8 cellular contexts compared by ENCODE assay signal in the genomic region with DNA sequence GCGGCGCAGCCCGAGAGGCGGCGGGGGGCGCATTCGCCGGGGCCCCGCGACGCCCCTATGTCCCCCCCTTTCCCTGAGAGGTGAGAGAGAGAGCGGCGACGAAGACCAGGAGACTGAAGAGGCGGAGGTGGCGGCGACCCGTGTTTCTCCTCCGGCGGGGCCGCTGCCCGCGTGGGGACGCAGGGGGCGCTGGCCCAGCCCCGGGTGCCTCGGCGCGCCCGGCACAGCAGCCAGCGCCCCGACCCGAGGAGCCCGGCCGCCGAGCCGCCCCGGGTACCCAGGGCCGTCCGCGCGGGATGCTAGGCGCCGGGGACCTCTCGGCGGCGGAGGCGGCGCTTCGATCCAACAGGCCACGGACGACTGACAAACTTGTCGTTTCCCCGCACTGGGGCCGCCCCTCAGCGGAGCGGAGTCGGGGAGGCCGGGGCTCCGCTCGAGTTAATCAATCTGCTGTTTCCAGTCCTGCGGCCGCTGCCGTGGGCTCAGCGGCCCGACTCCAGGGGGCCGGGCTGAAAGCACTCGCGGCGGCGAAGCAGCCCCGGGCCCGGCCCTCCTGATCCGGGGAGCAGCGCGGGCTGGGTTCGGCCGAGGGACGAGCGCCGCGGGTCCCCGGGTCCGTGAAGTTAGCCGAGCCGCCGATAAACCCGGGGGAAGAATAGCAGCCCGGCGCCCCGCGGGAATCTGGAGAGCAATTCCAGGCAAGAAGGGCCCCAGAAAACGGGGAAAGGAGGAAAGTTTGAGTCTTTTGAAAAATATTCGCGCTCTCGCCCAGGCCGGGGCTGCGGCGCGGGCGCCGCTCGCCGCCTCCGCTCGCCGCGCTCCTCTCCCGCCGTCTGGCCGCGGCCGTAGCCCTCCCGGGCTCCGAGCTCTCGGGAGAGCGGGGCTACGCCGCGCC. TPM values are rescaled to one million over a fixed set of nuclear protein-coding genes. Genes with fewer than 3 reads are reported as not detected.
A peak's percentile ranks its signal among the peaks of the same experiment; 100 is the strongest.
DNase-seq lines count a peak whose midpoint lies in the region; ATAC-seq, FAIRE-seq and TF ChIP-seq lines count a peak whose summit lies in the region.

No MANE protein-coding gene starts in this region.

- H4K20me1 ChIP-seq in SU-DHL-6 (ENCODE audit: low read depth, low read length) = no peaks in the 10 kb centered on the region
- H4K20me1 ChIP-seq in K562 (replicated peaks; ENCODE audit: control insufficient read depth, insufficient read depth, low read length) = peaks cover 22% of the 10 kb centered on the region

- POLR2A ChIA-PET in A549 (lab: Yijun Ruan, JAX) = no interaction called here
- POLR2A ChIA-PET in K562 (lab: Yijun Ruan, JAX) = interaction anchor here (0.6 to 1.0 kb wide), 5 partner anchors 8 to 371 kb away, joined by 3 to 4 read pairs (median 3); a partner anchor contains a TSS

- intact Hi-C loops in K562 (cut with micrococcal nuclease) = loop anchor here (10.0 kb wide), 2 partner anchors 92 to 672 kb away; no protein-coding TSS in a partner anchor
- intact Hi-C loops in left colon (cut with DNase I, micrococcal nuclease) = no loop called here

- in situ Hi-C loops in K562 (cut with MboI) = no loop called here

- H3K79me2 ChIP-seq in SU-DHL-6 (ENCODE audit: insufficient read depth, low read length) (no peaks in the 10 kb centered on the region), K562 (ENCODE audit: control insufficient read depth, insufficient read depth, low read length) (no peaks in the 10 kb centered on the region)

- peaks cover 24% of the 10 kb centered on the region for H3K4me1 ChIP-seq in A549
- H3K4me1 ChIP-seq in K562 (replicated peaks in 1 of 2; ENCODE audit: control insufficient read depth in 2 of 2, insufficient read depth in 2 of 2, low read length in 2 of 2) = peaks cover 3 to 37% of the 10 kb centered on the region in 2 experiments; a peak in 4 of 5 replicates

- H3K27ac ChIP-seq in A549 (peak overlapping the region; percentile 71 to 89), SU-DHL-6 (ENCODE audit: low read depth, low read length) (no peak overlapping the region), K562 (ENCODE audit: extremely low read depth, low read depth, low read length) (no peak overlapping the region)

- TF ChIP-seq POLR2A in A549 (IDR thresholded peaks at IDR 0.05; ENCODE audit: low read length) = no peak
- no peak for TF ChIP-seq POLR2A in K562 (conservative IDR thresholded peaks at IDR 0.05)

- no peaks in the 10 kb centered on the region for H3K36me3 ChIP-seq in SU-DHL-6 (ENCODE audit: low read length)
- no peaks in the 10 kb centered on the region for H3K36me3 ChIP-seq in K562 (ENCODE audit: control insufficient read depth, insufficient read depth, low read length)

- CTCF ChIA-PET in A549 (lab: Yijun Ruan, JAX) (interaction anchor here (0.7 kb wide), 1 partner anchor 229 kb away, joined by 3 read pairs; no protein-coding TSS in a partner anchor), K562 (lab: Yijun Ruan, JAX; ENCODE audit: low intra/inter-chr PET ratio) (interaction anchor here (0.7 kb wide), 1 partner anchor 19 kb away, joined by 4 read pairs; no protein-coding TSS in a partner anchor)

- H3K9me3 ChIP-seq in A549 (no peaks in the 10 kb centered on the region), SU-DHL-6 (ENCODE audit: insufficient read depth, low read length) (no peaks in the 10 kb centered on the region), K562 (replicated peaks; ENCODE audit: control insufficient read depth, insufficient read depth, low read depth, low read length) (no peaks in the 10 kb centered on the region)

- peak in 1 of 2 experiments; percentile 35; a peak in 3 of 5 replicates for TF ChIP-seq RAD21 in A549 (conservative IDR thresholded peaks at IDR 0.05 in 1 of 2, IDR thresholded peaks at IDR 0.05 in 1 of 2)
- TF ChIP-seq RAD21 in K562 (CRISPR knock-in tag; conservative IDR thresholded peaks at IDR 0.05 in 1 of 2, IDR thresholded peaks at IDR 0.05 in 1 of 2) = no peak

- TF ChIP-seq CTCF in A549 (IDR thresholded peaks at IDR 0.05) (peak; percentile 40), SU-DHL-6 (IDR thresholded peaks at IDR 0.05; ENCODE audit: insufficient read depth, low read length, poor library complexity, severe bottlenecking) (no peak), K562 (IDR thresholded peaks at IDR 0.05 in 2 of 3, conservative IDR thresholded peaks at IDR 0.05 in 1 of 3; ENCODE audit: insufficient read depth in 2 of 3, low read depth in 1 of 3, low read length in 3 of 3) (peak in 1 of 3 experiments; percentile 12; a peak in 1 of 6 replicates)

- H3K9me1 ChIP-seq in K562 (ENCODE audit: control insufficient read depth, insufficient read depth, low read length) = no peaks in the 10 kb centered on the region

- H3K4me3 ChIP-seq in A549 (peak overlapping the region; percentile 70), SU-DHL-6 (ENCODE audit: insufficient read depth, low read length, poor library complexity, severe bottlenecking) (peak overlapping the region; percentile 92), K562 (peak overlapping the region; percentile 47)

- no peaks in the 10 kb centered on the region for H3K9me2 ChIP-seq in SU-DHL-6 (replicated peaks; ENCODE audit: insufficient read depth, low read length)

- ATAC-seq in A549 (peak; percentile 33 to 52), K562 (peak; percentile 34), left colon (peak; percentile 24)

- H3K4me2 ChIP-seq in A549 (peak overlapping the region; percentile 98), SU-DHL-6 (ENCODE audit: low read depth, low read length, poor library complexity, severe bottlenecking) (peak overlapping the region; percentile 94), K562 (ENCODE audit: insufficient read depth, low read length) (peak overlapping the region; percentile 66)

- DNase-seq in A549 (ENCODE audit: low read depth in 1 of 2, low spot score in 1 of 2) = peak in 1 of 2 experiments; percentile 24
- peak; percentile 47 for DNase-seq in GM19238 (ENCODE audit: insufficient read length, low spot score)
- peak; percentile 37 to 64 (median 55) for DNase-seq in K562 (ENCODE audit: extremely low read depth in 1 of 4, low spot score in 3 of 4)
- DNase-seq in left colon = peak in 1 of 2 donors; percentile 43
- peak; percentile 14 to 26 for DNase-seq in stimulated activated CD8-positive, alpha-beta memory T cell treated with anti-CD3 and anti-CD28 coated beads, Interleukin-2, amount 100 ng/mL, for 1 hour (ENCODE audit: low read depth in 2 of 2)
- DNase-seq in NCI-H1092 treated with DMSO at 0.1 percent for 48 hours (lab: John Stamatoyannopoulos, UW) = no peak
- no peak for DNase-seq in SKM-1 (lab: John Stamatoyannopoulos, UW; ENCODE audit: unreplicated experiment)

- H3K9ac ChIP-seq in SU-DHL-6 (ENCODE audit: low read length) = peak overlapping the region; percentile 60
- H3K9ac ChIP-seq in K562 (ENCODE audit: insufficient read depth in 1 of 2, low read depth in 2 of 2, low read length in 2 of 2) = peak overlapping the region in 1 of 2 experiments; percentile 87; a peak in 3 of 4 replicates

- H3F3A ChIP-seq in SU-DHL-6 (ENCODE audit: insufficient read depth) = no peaks in the 10 kb centered on the region

- 0% methylated on average over 7 of the region's 120 CpGs for WGBS in A549 (ENCODE audit: missing lambda C conversion rate)
- WGBS in K562 (ENCODE audit: insufficient coverage, low coverage, missing lambda C conversion rate) = 3% methylated on average over 107 of the region's 120 CpGs

- H2AFZ ChIP-seq in SU-DHL-6 (ENCODE audit: low read depth, low read length, severe bottlenecking) (peak overlapping the region; percentile 88), K562 (ENCODE audit: low read depth, low read length) (peak overlapping the region; percentile 77)

- BruUV-seq in K562 (replicated peaks; lab: Mats Ljungman, UMichigan) = no TSS peak

- FAIRE-seq in A549 (lab: Jason Lieb, UNC) = no peak
- FAIRE-seq in K562 (lab: Jason Lieb, UNC) = no peak

- no peak for TF ChIP-seq EP300 in A549 (IDR thresholded peaks at IDR 0.05)
- TF ChIP-seq EP300 in K562 (IDR thresholded peaks at IDR 0.05; ENCODE audit: low read length) = no peak

- no peaks in the 10 kb centered on the region for H3K27me3 ChIP-seq in SU-DHL-6 (ENCODE audit: low read length)
- peaks cover 66 to 86% of the 10 kb centered on the region in 2 experiments for H3K27me3 ChIP-seq in K562 (ENCODE audit: control insufficient read depth in 2 of 2, insufficient read depth in 2 of 2, low read length in 2 of 2)

RNA-seq across cellular contexts. Expression of a gene that starts 0.6 kb away (rescaled TPM):
- polyA plus RNA-seq in A549 (2011; rRNA removed) (0.74 and 1.1 TPM in 2 replicates), A549 (2017; fragmentation: RNase III; extraction: RNeasy Plus Mini Kit Qiagen cat#74134 plus additional on column Dnase treatment) (7.5 to 9.1 TPM (median 8.5 TPM) in 3 replicates), K562 (2011; rRNA removed) (0.34 and 2.1 TPM in 2 replicates), K562 (2014; fragmentation: Illumina TruSeq; extraction: Trizol) (0.73 and 1.3 TPM in 2 replicates), K562 (2014; fragmentation: Nextera tagmentation; extraction: Ambion mirVana) (under 1 TPM; 0.18 to 0.31 TPM), K562 (2014; rRNA removed) (1.4 and 2.0 TPM in 2 replicates)
- polyA plus RNA-seq in A549 (2012; cell fraction: cytosol; rRNA removed) = 7.4 and 7.5 TPM in 2 replicates
- 22.8 and 24.6 TPM in 2 replicates for polyA plus RNA-seq in A549 (2012; cell fraction: nucleus; rRNA removed)
- polyA minus RNA-seq in A549 (2011; rRNA and poly(A)+ RNA removed) = 2.6 and 3.7 TPM in 2 replicates
- total RNA-seq in K562 (2011; cell fraction: chromatin; rRNA removed; ENCODE audit: low replicate concordance) = 3.1 and 9.7 TPM in 2 replicates
- total RNA-seq in K562 (2011; cell fraction: nucleolus; rRNA removed) = 2.6 and 5.3 TPM in 2 replicates
- 3.7 and 6.1 TPM in 2 replicates for total RNA-seq in K562 (2011; cell fraction: nucleoplasm; rRNA removed)
- total RNA-seq in K562 (2014; rRNA removed) (0.50 and 0.57 TPM in 2 replicates), K562 (2014; rRNA removed; fragmentation: Illumina TruSeq; extraction: Trizol) (0.62 and 0.83 TPM in 2 replicates), K562 (2015; rRNA removed; fragmentation: Illumina TruSeq; extraction: Trizol) (0.14 and 0.49 TPM in 2 replicates), K562 (2021) (2.2 and 3.2 TPM in 2 replicates), left colon (1 to 10 TPM in 1 of 2 donors, under 1 TPM in 1; 0.84 to 3.1 TPM)
- polyA plus RNA-seq in K562 (2011; cell fraction: cytosol; rRNA removed) = 0.37 and 4.5 TPM in 2 replicates
- polyA plus RNA-seq in K562 (2011; cell fraction: nucleus; rRNA removed) = 0.86 and 9.4 TPM in 2 replicates
- polyA plus RNA-seq in K562 (2012) = 0.86 and 2.0 TPM in 2 replicates
- 0.33 and 2.5 TPM in 2 replicates for polyA minus RNA-seq in K562 (2011; rRNA and poly(A)+ RNA removed)
- polyA minus RNA-seq in K562 (2011; cell fraction: cytosol; rRNA and poly(A)+ RNA removed) = 1.6 TPM in 1 of 2 replicates, not detected in the other
- 0.56 and 3.8 TPM in 2 replicates for polyA minus RNA-seq in K562 (2011; cell fraction: nucleus; rRNA and poly(A)+ RNA removed)

Comparison
In these comparisons a context has a peak if more than half of its experiments do, and no peak if none do; other contexts are left out.
1. DNase-seq: peak in GM19238 (single experiment), K562 (4 of 4) and stimulated activated CD8-positive, alpha-beta memory T cell treated with anti-CD3 and anti-CD28 coated beads, Interleukin-2, amount 100 ng/mL, for 1 hour (2 of 2); none in NCI-H1092 treated with DMSO at 0.1 percent for 48 hours (single experiment) and SKM-1 (single experiment).
2. H3K27ac ChIP-seq: peak in A549 (2 of 2); none in SU-DHL-6 (single experiment) and K562 (single experiment).
3. Peak in every context shown above with its lines, with median percentiles within 50 percentile points of each other: ATAC-seq, H3K4me2 ChIP-seq and H3K4me3 ChIP-seq.